In the genomic region with DNA sequence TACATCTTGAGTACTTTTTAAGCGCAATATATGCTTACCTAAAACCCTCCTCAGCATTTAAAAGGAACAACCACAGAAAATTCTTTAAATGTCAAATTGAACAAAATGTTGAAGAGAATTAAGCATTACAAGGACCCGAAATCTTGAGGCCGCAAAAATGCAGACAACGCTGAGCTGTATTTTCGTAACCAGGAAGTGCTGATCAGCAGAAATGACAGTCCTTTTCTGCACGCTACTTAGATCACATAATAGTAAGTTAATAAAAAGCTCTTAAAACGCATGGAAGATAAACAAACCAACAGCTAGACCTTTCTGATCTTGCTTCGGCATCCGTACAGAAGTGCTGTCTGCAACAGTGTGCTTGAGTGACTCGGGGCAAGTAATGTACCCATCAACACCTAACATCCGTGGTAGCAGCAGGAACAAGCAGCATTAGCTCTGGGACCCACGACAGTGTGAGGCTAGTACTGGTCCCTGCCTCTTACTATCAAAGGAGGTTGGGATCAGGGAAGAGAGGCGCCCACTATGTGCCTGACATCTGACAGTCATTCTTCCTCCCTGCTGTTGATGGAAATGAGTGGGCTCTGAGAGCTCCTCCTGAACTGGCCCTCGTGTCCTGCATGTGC, we compare ENCODE assay signal across 23 cellular contexts. TPM values are rescaled to one million over a fixed set of nuclear protein-coding genes. Genes with fewer than 3 reads are reported as not detected.
DNase-seq lines count a peak whose midpoint lies in the region; ATAC-seq, FAIRE-seq and TF ChIP-seq lines count a peak whose summit lies in the region.
"Had no signal": no experiment of that assay in that cellular context is flagged by ENCODE, and none has a peak within 500 bp of the region (broad histone marks: within the 10 kb centered on the region; RNA-seq: fewer than 3 reads in every experiment).

No MANE protein-coding gene starts in this region.

- no peaks in the 10 kb centered on the region for H3K36me3 ChIP-seq in HCT116 (ENCODE audit: control insufficient read depth in 1 of 2, insufficient read depth in 2 of 2, low read length in 2 of 2)
- no peaks in the 10 kb centered on the region for H3K36me3 ChIP-seq in SK-N-MC (ENCODE audit: insufficient read depth, low read length)
- no peaks in the 10 kb centered on the region for H3K36me3 ChIP-seq in neuronal stem cell (replicated peaks in 1 of 2; ENCODE audit: control insufficient read depth in 2 of 2, insufficient read depth in 2 of 2, low read length in 2 of 2)
- no peaks in the 10 kb centered on the region for H3K36me3 ChIP-seq in A673 (ENCODE audit: insufficient read depth, low read length, poor library complexity, severe bottlenecking)
- H3K36me3 ChIP-seq: BE2C; BLaER1 treated with 17β-estradiol and CSF1 and Interleukin-3, amounts not matched to agents 10 nM and 100 nM; HAP-1 had no signal

- H3K14ac ChIP-seq in neuronal stem cell (ENCODE audit: low read length), result no peak overlapping the region

- H3K27ac Mint-ChIP-seq in HFFc6, result no peak overlapping the region
- H3K27ac Mint-ChIP-seq: CD14-positive monocyte; CD4-positive, alpha-beta memory T cell had no signal

- BruUV-seq in HCT116 (replicated peaks; lab: Mats Ljungman, UMichigan) (no TSS peak), A673 (replicated peaks; lab: Mats Ljungman, UMichigan) (no TSS peak)

- TF ChIP-seq CTCF in A549 (IDR thresholded peaks at IDR 0.05), result no peak
- no peak for TF ChIP-seq CTCF in HCT116 (IDR thresholded peaks at IDR 0.05 in 2 of 3, conservative IDR thresholded peaks at IDR 0.05 in 1 of 3; ENCODE audit: borderline replicate concordance in 1 of 3, insufficient read depth in 1 of 3, low read depth in 2 of 3, low read length in 2 of 3)
- TF ChIP-seq CTCF in HFFc6 (IDR thresholded peaks at IDR 0.05), result no peak
- TF ChIP-seq CTCF in A673 (conservative IDR thresholded peaks at IDR 0.05; ENCODE audit: low read depth, low read length), result no peak

- TF ChIP-seq EP300 in A549 (IDR thresholded peaks at IDR 0.05), result no peak

- TF ChIP-seq RAD21 in A549 (conservative IDR thresholded peaks at IDR 0.05 in 1 of 2, IDR thresholded peaks at IDR 0.05 in 1 of 2) (no peak), HCT116 (IDR thresholded peaks at IDR 0.05; ENCODE audit: low read depth) (no peak)

- ATAC-seq in A549 (no peak), HCT116 (no peak)

- peak overlapping the region; percentile 70 for H4K91ac ChIP-seq in neuronal stem cell (ENCODE audit: low read depth, low read length, poor library complexity)

- POLR2A ChIA-PET in A549 (lab: Yijun Ruan, JAX) (no interaction called here), HCT116 (lab: Charles Lee) (no interaction called here), A673 (lab: Charles Lee; ENCODE audit: low non-redundant PET) (no interaction called here)

- 85% methylated on average over 14 of the region's 14 CpGs for WGBS in A549 (ENCODE audit: missing lambda C conversion rate)
- WGBS in neuronal stem cell (ENCODE audit: extremely low coverage in 2 of 2, insufficient read length in 2 of 2, insufficient replicate concordance in 1 of 2), 2 donors, result no CpG with 5 or more reads among the region's 14 CpGs

- H2BK12ac ChIP-seq in neuronal stem cell (ENCODE audit: low read length), result no peak overlapping the region

- no peak overlapping the region for H3K4me2 ChIP-seq in A549
- peak overlapping the region; percentile 59 for H3K4me2 ChIP-seq in HCT116 (ENCODE audit: low read length)
- no peak overlapping the region for H3K4me2 ChIP-seq in neuronal stem cell (ENCODE audit: insufficient read depth, low read length, poor library complexity, severe bottlenecking)

- no peak overlapping the region for H3K23ac ChIP-seq in neuronal stem cell (ENCODE audit: low read depth, low read length, poor library complexity)

- no peak overlapping the region for H2AFZ ChIP-seq in HCT116 (ENCODE audit: low read depth, low read length, poor library complexity, severe bottlenecking)
- no peak overlapping the region for H2AFZ ChIP-seq in neuronal stem cell (ENCODE audit: low read length)

- no peaks in the 10 kb centered on the region for H3K27me3 ChIP-seq in HCT116 (ENCODE audit: insufficient read depth, low read length)
- H3K27me3 ChIP-seq in neuronal stem cell (ENCODE audit: control insufficient read depth in 3 of 3, insufficient read depth in 3 of 3, low read depth in 1 of 3, low read length in 3 of 3), result no peaks in the 10 kb centered on the region
- no peaks in the 10 kb centered on the region for H3K27me3 ChIP-seq in A673 (replicated peaks; ENCODE audit: insufficient read depth, low read depth, low read length, poor library complexity)
- H3K27me3 ChIP-seq: BE2C; BLaER1 treated with 17β-estradiol and CSF1 and Interleukin-3, amounts not matched to agents 10 nM and 100 nM had no signal

- H3K9me3 Mint-ChIP-seq in HFFc6, result no peaks in the 10 kb centered on the region
- H3K9me3 Mint-ChIP-seq: CD14-positive monocyte had no signal

- TF ChIP-seq POLR2A in A549 (IDR thresholded peaks at IDR 0.05; ENCODE audit: low read length) (no peak), HCT116 (IDR thresholded peaks at IDR 0.05; ENCODE audit: borderline replicate concordance, extremely low read depth, insufficient read depth, insufficient read length) (no peak)

- H3K79me1 ChIP-seq in neuronal stem cell (ENCODE audit: low read depth, low read length), result no peaks in the 10 kb centered on the region

- no peak for FAIRE-seq in A549 (lab: Jason Lieb, UNC)
- FAIRE-seq: G401.6, GM12892, H54 had no signal

- H4K20me1 ChIP-seq in HCT116 (ENCODE audit: insufficient read depth), result no peaks in the 10 kb centered on the region
- H4K20me1 ChIP-seq: BLaER1 treated with 17β-estradiol and CSF1 and Interleukin-3, amounts not matched to agents 10 nM and 100 nM had no signal

- no peak overlapping the region for H3K4ac ChIP-seq in neuronal stem cell (ENCODE audit: low read length)

- H3K18ac ChIP-seq in neuronal stem cell (ENCODE audit: low read length), result no peak overlapping the region

- peaks cover 19% of the 10 kb centered on the region for H3K27me3 Mint-ChIP-seq in HFFc6 (ENCODE audit: insufficient read depth)

- H4K8ac ChIP-seq in neuronal stem cell (ENCODE audit: low read depth, low read length), result no peak overlapping the region

- intact Hi-C loops in HCT116 (cut with micrococcal nuclease), result no loop called here
- intact Hi-C loops in A673 (cut with micrococcal nuclease; ENCODE audit: unreplicated experiment), result no loop called here

- no peak overlapping the region for H3K9ac ChIP-seq in HCT116 (ENCODE audit: low read length)
- no peak overlapping the region for H3K9ac ChIP-seq in SK-N-MC (ENCODE audit: insufficient read length)
- no peak overlapping the region for H3K9ac ChIP-seq in neuronal stem cell (ENCODE audit: low read depth, low read length, poor library complexity)
- H3K9ac ChIP-seq: BLaER1 treated with 17β-estradiol and CSF1 and Interleukin-3, amounts not matched to agents 10 nM and 100 nM had no signal

- H3K27ac ChIP-seq in A549 (no peak overlapping the region), HCT116 (ENCODE audit: low read depth, low read length) (no peak overlapping the region), SK-N-MC (no peak overlapping the region), neuronal stem cell (replicated peaks; ENCODE audit: low read length) (no peak overlapping the region), A673 (ENCODE audit: low read depth, low read length, poor library complexity, severe bottlenecking) (no peak overlapping the region)
- H3K27ac ChIP-seq: BLaER1 treated with 17β-estradiol and CSF1 and Interleukin-3, amounts not matched to agents 10 nM and 100 nM had no signal

- H3K4me3 ChIP-seq in A549 (no peak overlapping the region), HCT116 (replicated peaks in 1 of 2; ENCODE audit: low read depth in 1 of 2, low read length in 2 of 2) (no peak overlapping the region), SK-N-MC (peak overlapping the region; percentile 47), neuronal stem cell (ENCODE audit: low read length in 2 of 2) (no peak overlapping the region), A673 (ENCODE audit: low read depth, low read length, poor library complexity, severe bottlenecking) (no peak overlapping the region)
- H3K4me3 ChIP-seq: BLaER1 treated with 17β-estradiol and CSF1 and Interleukin-3, amounts not matched to agents 10 nM and 100 nM; HAP-1 had no signal

- CTCF ChIA-PET in A549 (lab: Yijun Ruan, JAX) (interaction anchor here (0.9 to 1.9 kb wide), 3 partner anchors 11 to 394 kb away, joined by 3 to 4 read pairs (median 4); a partner anchor contains a TSS), HCT116 (lab: Charles Lee) (interaction anchor here (0.9 to 2.0 kb wide), 2 partner anchors 9 to 17 kb away, joined by 3 to 9 read pairs; no protein-coding TSS in a partner anchor), A673 (lab: Charles Lee) (no interaction called here)

- H3K4me3 Mint-ChIP-seq in HFFc6, result no peak overlapping the region
- H3K4me3 Mint-ChIP-seq: CD14-positive monocyte; CD4-positive, alpha-beta memory T cell had no signal

- RAD21 ChIA-PET in HCT116 (lab: Charles Lee; ENCODE audit: low non-redundant PET in 1 of 2, low total read pairs in 2 of 2, uncharacterized antibody in 2 of 2, unreplicated experiment in 2 of 2), result no interaction called here

- H2BK5ac ChIP-seq in neuronal stem cell (ENCODE audit: low read length), result no peak overlapping the region

- no peaks in the 10 kb centered on the region for H3K79me2 ChIP-seq in HCT116 (ENCODE audit: insufficient read depth, low read length)

- H3K9me3 ChIP-seq in A549 (no peaks in the 10 kb centered on the region), HCT116 (ENCODE audit: control insufficient read depth in 1 of 2, insufficient read depth in 1 of 2, low read depth in 1 of 2, low read length in 2 of 2) (no peaks in the 10 kb centered on the region), SK-N-MC (ENCODE audit: low read depth, low read length) (no peaks in the 10 kb centered on the region), neuronal stem cell (replicated peaks in 1 of 2; ENCODE audit: control insufficient read depth in 2 of 2, insufficient read depth in 1 of 2, low read depth in 1 of 2, low read length in 2 of 2) (no peaks in the 10 kb centered on the region), A673 (ENCODE audit: low read depth, low read length, poor library complexity, severe bottlenecking) (no peaks in the 10 kb centered on the region)
- H3K9me3 ChIP-seq: BE2C; BLaER1 treated with 17β-estradiol and CSF1 and Interleukin-3, amounts not matched to agents 10 nM and 100 nM; HAP-1 had no signal

- no peak overlapping the region for H2AK5ac ChIP-seq in neuronal stem cell (ENCODE audit: low read depth, low read length)

- DNase-seq in A549 (ENCODE audit: low read depth in 1 of 2, low spot score in 1 of 2) (no peak), HCT116 (ENCODE audit: low read depth, low spot score) (no peak), SK-N-MC (ENCODE audit: low read depth, low spot score) (peak; percentile 14), neuronal stem cell (ENCODE audit: low spot score) (no peak), HFFc6 (no peak), hepatic stellate cell (ENCODE audit: low spot score) (no peak), A673 (ENCODE audit: low spot score) (no peak), DMS79 (lab: John Stamatoyannopoulos, UW) (no peak)
- DNase-seq: ACHN; AML-193; BE2C; CD4-positive, alpha-beta memory T cell; COR-L47; DMS53; DND-41; GOT3 had no signal

- H3K36me3 Mint-ChIP-seq in HFFc6 (ENCODE audit: low read depth), result no peaks in the 10 kb centered on the region
- H3K36me3 Mint-ChIP-seq: CD14-positive monocyte; CD4-positive, alpha-beta memory T cell had no signal

- H3K4me1 ChIP-seq in A549 (no peaks in the 10 kb centered on the region), HCT116 (ENCODE audit: control insufficient read depth in 1 of 2, insufficient read depth in 2 of 2, low read length in 2 of 2) (peaks cover 9 to 17% of the 10 kb centered on the region in 2 experiments), neuronal stem cell (ENCODE audit: control insufficient read depth in 2 of 2, insufficient read depth in 1 of 2, low read depth in 1 of 2, low read length in 2 of 2) (peaks cover 4 to 9% of the 10 kb centered on the region in 2 donors), A673 (ENCODE audit: insufficient read depth, low read length, poor library complexity, severe bottlenecking) (peaks cover 8% of the 10 kb centered on the region)

- H3K9me2 ChIP-seq in HCT116 (ENCODE audit: insufficient read depth), result no peaks in the 10 kb centered on the region

- H2BK15ac ChIP-seq in neuronal stem cell (ENCODE audit: low read length), result no peak overlapping the region

- no peak overlapping the region for H2BK120ac ChIP-seq in neuronal stem cell (ENCODE audit: low read depth, low read length)

- H3K4me1 Mint-ChIP-seq in HFFc6 (ENCODE audit: low read depth), result peaks cover 7% of the 10 kb centered on the region
- H3K4me1 Mint-ChIP-seq: CD14-positive monocyte; CD4-positive, alpha-beta memory T cell had no signal

RNA-seq across cellular contexts. Expression of a gene that starts 1.8 kb away (rescaled TPM):
- polyA plus RNA-seq in A549 (2011; rRNA removed), result 0.59 and 0.86 TPM in 2 replicates
- 0.52 and 0.54 TPM in 2 replicates for polyA plus RNA-seq in A549 (2012; cell fraction: cytosol; rRNA removed)
- polyA plus RNA-seq in A549 (2012; cell fraction: nucleus; rRNA removed), result 3.9 and 4.6 TPM in 2 replicates
- polyA plus RNA-seq in A549 (2017; fragmentation: RNase III; extraction: RNeasy Plus Mini Kit Qiagen cat#74134 plus additional on column Dnase treatment), result 0.35 to 0.56 TPM (median 0.47 TPM) in 3 replicates
- polyA minus RNA-seq in A549 (2011; rRNA and poly(A)+ RNA removed), result 0.99 and 2.3 TPM in 2 replicates
- 0.76 TPM for total RNA-seq in HCT116 (2021; ENCODE audit: unreplicated experiment)
- 0.32 and 0.44 TPM in 2 replicates for polyA plus RNA-seq in HCT116 (2012)
- 1.8 TPM for polyA plus RNA-seq in neuronal stem cell (2013, experiment 1 of 2)
- 1.4 TPM for polyA plus RNA-seq in neuronal stem cell (2013, experiment 2 of 2)
- total RNA-seq in HFFc6 (2021; fragmentation: NEBNext Ultra II Directional; extraction: Animal tissue kit (Norgen Biotek cat#: 25700)), result under 1 TPM in 4 of 6 experiments, not detected in 2; 0.28 to 0.51 (median 0.37) TPM
- total RNA-seq in A673 (2021), result 2.5 and 3.6 TPM in 2 replicates
- total RNA-seq: Calu3; CD4-positive, alpha-beta memory T cell had no signal
- polyA plus RNA-seq: CD14-positive monocyte; CD4-positive, alpha-beta memory T cell had no signal
